20 cellular contexts compared by ENCODE assay signal in genomic region chr12:113251404-113252070, GRCh38. TPM values are rescaled to one million over a fixed set of nuclear protein-coding genes. Genes with fewer than 3 reads are reported as not detected.
DNase-seq lines count a peak whose midpoint lies in the region; ATAC-seq and TF ChIP-seq lines count a peak whose summit lies in the region.
"Had no signal": no experiment of that assay in that cellular context is flagged by ENCODE, and none has a peak within 500 bp of the region (broad histone marks: within the 10 kb centered on the region; RNA-seq: fewer than 3 reads in every experiment).

No MANE protein-coding gene starts in this region.

- H3K79me2 ChIP-seq in GM23338 (replicated peaks; ENCODE audit: insufficient read depth): no peaks in the 10 kb centered on the region
- H3K79me2 ChIP-seq in osteoblast (ENCODE audit: insufficient read depth, low read length): no peaks in the 10 kb centered on the region

- no peak overlapping the region for H3K27ac ChIP-seq in CD8-positive, alpha-beta T cell (ENCODE audit: low read depth, low read length)
- no peak overlapping the region for H3K27ac ChIP-seq in GM23338 (ENCODE audit: low read depth)
- no peak overlapping the region for H3K27ac ChIP-seq in osteoblast (ENCODE audit: low read depth, low read length)
- H3K27ac ChIP-seq: HL-60 had no signal

- H3K4me1 ChIP-seq in CD8-positive, alpha-beta T cell (ENCODE audit: insufficient read depth, low read length): no peaks in the 10 kb centered on the region
- peaks cover 5% of the 10 kb centered on the region for H3K4me1 ChIP-seq in GM23338 (ENCODE audit: insufficient read depth)
- peaks cover 4% of the 10 kb centered on the region for H3K4me1 ChIP-seq in osteoblast (ENCODE audit: insufficient read depth, low read length)

- no peaks in the 10 kb centered on the region for H3K9me3 ChIP-seq in CD8-positive, alpha-beta T cell (ENCODE audit: low read length)
- peaks cover 2% of the 10 kb centered on the region for H3K9me3 ChIP-seq in osteoblast (ENCODE audit: low read depth, low read length)
- H3K9me3 ChIP-seq: Caco-2, MG63 had no signal

- no peaks in the 10 kb centered on the region for H3K27me3 Mint-ChIP-seq in CD8-positive, alpha-beta T cell (ENCODE audit: low read depth)
- peaks cover 8% of the 10 kb centered on the region for H3K27me3 Mint-ChIP-seq in GM23338 (ENCODE audit: insufficient read depth, low read depth, poor library complexity)
- H3K27me3 Mint-ChIP-seq in chondrocyte (ENCODE audit: low read depth): no peaks in the 10 kb centered on the region
- H3K27me3 Mint-ChIP-seq: CD4-positive, alpha-beta T cell had no signal

- no peak for DNase-seq in CD8-positive, alpha-beta T cell
- no peak for DNase-seq in GM23338 (ENCODE audit: low spot score)
- DNase-seq in chondrocyte (ENCODE audit: low spot score): peak; percentile 83
- DNase-seq in osteoblast (ENCODE audit: insufficient read length, low spot score, missing footprints): peak; percentile 37
- no peak for DNase-seq in activated CD8-positive, alpha-beta memory T cell treated with anti-CD3 and anti-CD28 coated beads, Interleukin-2, amount 50 U/mL, for 4 hours
- no peak for DNase-seq in stimulated activated CD4-positive, alpha-beta T cell treated with anti-CD3 and anti-CD28 coated beads, Interleukin-4, amount 100 ng/mL, for 4 hours
- no peak for DNase-seq in cerebellum (ENCODE audit: low spot score)
- DNase-seq: Caco-2; CD4-positive, alpha-beta T cell; DMS 273 treated with DMSO at 0.1 percent for 48 hours; DMS79 treated with DMSO at 0.1 percent for 48 hours; MG63; NCI-H1436; NCI-H187 treated with DMSO at 0.1 percent for 48 hours; PC-3 had no signal

- POLR2A ChIA-PET in CD8-positive, alpha-beta T cell (lab: Charles Lee): no interaction called here

- intact Hi-C loops in CD8-positive, alpha-beta T cell (cut with DNase I, micrococcal nuclease): no loop called here

- H3K4me2 ChIP-seq in GM23338: no peak overlapping the region
- H3K4me2 ChIP-seq in osteoblast (ENCODE audit: insufficient read depth, low read length): no peak overlapping the region

- TF ChIP-seq CTCF in CD8-positive, alpha-beta T cell (IDR thresholded peaks at IDR 0.05): no peak
- TF ChIP-seq CTCF in GM23338 (conservative IDR thresholded peaks at IDR 0.05; ENCODE audit: low read depth in 2 of 2): no peak
- no peak for TF ChIP-seq CTCF in chondrocyte (IDR thresholded peaks at IDR 0.05)
- TF ChIP-seq CTCF in osteoblast (IDR thresholded peaks at IDR 0.05; ENCODE audit: extremely low read depth, low read depth, low read length): no peak

- no peaks in the 10 kb centered on the region for H4K20me1 ChIP-seq in GM23338 (replicated peaks; ENCODE audit: insufficient read depth)
- H4K20me1 ChIP-seq in osteoblast (ENCODE audit: insufficient read depth, low read length): peaks cover 9% of the 10 kb centered on the region

- H3K36me3 Mint-ChIP-seq in CD8-positive, alpha-beta T cell: peaks cover 59% of the 10 kb centered on the region
- H3K36me3 Mint-ChIP-seq in GM23338 (ENCODE audit: low read depth): peaks cover 7% of the 10 kb centered on the region
- H3K36me3 Mint-ChIP-seq in chondrocyte (ENCODE audit: low read depth): peaks cover 5% of the 10 kb centered on the region

- H3K36me3 ChIP-seq in CD8-positive, alpha-beta T cell (ENCODE audit: insufficient read depth, low read length): peaks cover 20% of the 10 kb centered on the region
- H3K36me3 ChIP-seq in GM23338 (ENCODE audit: insufficient read depth): no peaks in the 10 kb centered on the region
- peaks cover 11% of the 10 kb centered on the region for H3K36me3 ChIP-seq in osteoblast (ENCODE audit: insufficient read depth, low read length)
- H3K36me3 ChIP-seq: MG63 had no signal

- H2AFZ ChIP-seq in GM23338 (no peak overlapping the region), osteoblast (ENCODE audit: low read length) (no peak overlapping the region)

- H3K4me3 ChIP-seq in CD8-positive, alpha-beta T cell (ENCODE audit: low read depth, low read length): no peak overlapping the region
- H3K4me3 ChIP-seq in GM23338 (no peak overlapping the region), osteoblast (ENCODE audit: insufficient read depth, low read length) (no peak overlapping the region)
- H3K4me3 ChIP-seq: K562, MG63 had no signal

- H3K9me3 Mint-ChIP-seq in CD8-positive, alpha-beta T cell: peaks cover 9% of the 10 kb centered on the region
- H3K9me3 Mint-ChIP-seq in GM23338: no peaks in the 10 kb centered on the region
- peaks cover 10% of the 10 kb centered on the region for H3K9me3 Mint-ChIP-seq in chondrocyte (ENCODE audit: low read depth)

- ATAC-seq in CD8-positive, alpha-beta T cell: no peak
- ATAC-seq in GM23338 (no peak), GM21529 (IDR thresholded peaks at IDR 0.05; ENCODE audit: unreplicated experiment) (no peak)
- ATAC-seq: HepG2, K562, PC-3, SK-N-SH treated with all-trans-retinoic acid at 6 μM for 48 hours had no signal

- H3K4me3 Mint-ChIP-seq in CD8-positive, alpha-beta T cell: no peak overlapping the region
- H3K4me3 Mint-ChIP-seq in GM23338 (no peak overlapping the region), chondrocyte (ENCODE audit: unreplicated experiment) (no peak overlapping the region)
- H3K4me3 Mint-ChIP-seq: CD4-positive, alpha-beta T cell had no signal

- no peaks in the 10 kb centered on the region for H3K4me1 Mint-ChIP-seq in CD8-positive, alpha-beta T cell (ENCODE audit: low read depth)
- H3K4me1 Mint-ChIP-seq in GM23338: peaks cover 23% of the 10 kb centered on the region
- H3K4me1 Mint-ChIP-seq in chondrocyte (ENCODE audit: low read depth): peaks cover 8% of the 10 kb centered on the region

- no peaks in the 10 kb centered on the region for H3K9me2 ChIP-seq in GM23338 (ENCODE audit: insufficient read depth)

- no peaks in the 10 kb centered on the region for H3F3A ChIP-seq in GM23338 (replicated peaks; ENCODE audit: low read depth)

- CTCF ChIA-PET in CD8-positive, alpha-beta T cell (lab: Charles Lee): no interaction called here

- no peaks in the 10 kb centered on the region for H3K27me3 ChIP-seq in CD8-positive, alpha-beta T cell (ENCODE audit: insufficient read depth, low read length)
- no peaks in the 10 kb centered on the region for H3K27me3 ChIP-seq in GM23338 (ENCODE audit: insufficient read depth)
- no peaks in the 10 kb centered on the region for H3K27me3 ChIP-seq in osteoblast (ENCODE audit: insufficient read depth, low read length)
- H3K27me3 ChIP-seq: MG63 had no signal

- peak overlapping the region; percentile 14 for H3K27ac Mint-ChIP-seq in CD8-positive, alpha-beta T cell
- peak overlapping the region; percentile 54; the same call in 1 of the 2 replicates for H3K27ac Mint-ChIP-seq in GM23338
- H3K27ac Mint-ChIP-seq in chondrocyte (ENCODE audit: unreplicated experiment): no peak overlapping the region
- H3K27ac Mint-ChIP-seq: CD4-positive, alpha-beta T cell had no signal

TF ChIP-seq in GM23338, 12 proteins besides CTCF, POLR2A, EP300 and RAD21:
- TF ChIP-seq ETS1 (IDR thresholded peaks at IDR 0.05) (no peak), EZH2 (IDR thresholded peaks at IDR 0.05; ENCODE audit: low read depth, unreplicated experiment) (no peak)

RNA-seq across cellular contexts. Expression of gene TPCN1, which starts 30.3 kb away (rescaled TPM):
- 10 to 100 TPM; 32.8 to 37.0 TPM for total RNA-seq in CD8-positive, alpha-beta T cell
- 12.2 and 14.4 TPM in 2 replicates for total RNA-seq in GM23338 (2014; rRNA removed; shearing (Covaris generic))
- polyA plus RNA-seq in GM23338 (2016; fragmentation: Nextera tagmentation; extraction: Ambion mirVana): 11.2 and 16.2 TPM in 2 replicates
- total RNA-seq in chondrocyte (35.9 to 40.0 TPM (median 37.7 TPM) in 3 replicates), osteoblast (25.7 and 28.9 TPM in 2 replicates), cerebellum (27.7 TPM)

Comparison
In these comparisons a context has a peak if more than half of its experiments do, and no peak if none do; other contexts are left out.
1. DNase-seq: peak in chondrocyte (single experiment) and osteoblast (single experiment); none in CD8-positive, alpha-beta T cell (0 of 7), GM23338 (single experiment), activated CD8-positive, alpha-beta memory T cell treated with anti-CD3 and anti-CD28 coated beads, Interleukin-2, amount 50 U/mL, for 4 hours (single experiment), stimulated activated CD4-positive, alpha-beta T cell treated with anti-CD3 and anti-CD28 coated beads, Interleukin-4, amount 100 ng/mL, for 4 hours (0 of 2) and cerebellum (single experiment).